In the genomic region with DNA sequence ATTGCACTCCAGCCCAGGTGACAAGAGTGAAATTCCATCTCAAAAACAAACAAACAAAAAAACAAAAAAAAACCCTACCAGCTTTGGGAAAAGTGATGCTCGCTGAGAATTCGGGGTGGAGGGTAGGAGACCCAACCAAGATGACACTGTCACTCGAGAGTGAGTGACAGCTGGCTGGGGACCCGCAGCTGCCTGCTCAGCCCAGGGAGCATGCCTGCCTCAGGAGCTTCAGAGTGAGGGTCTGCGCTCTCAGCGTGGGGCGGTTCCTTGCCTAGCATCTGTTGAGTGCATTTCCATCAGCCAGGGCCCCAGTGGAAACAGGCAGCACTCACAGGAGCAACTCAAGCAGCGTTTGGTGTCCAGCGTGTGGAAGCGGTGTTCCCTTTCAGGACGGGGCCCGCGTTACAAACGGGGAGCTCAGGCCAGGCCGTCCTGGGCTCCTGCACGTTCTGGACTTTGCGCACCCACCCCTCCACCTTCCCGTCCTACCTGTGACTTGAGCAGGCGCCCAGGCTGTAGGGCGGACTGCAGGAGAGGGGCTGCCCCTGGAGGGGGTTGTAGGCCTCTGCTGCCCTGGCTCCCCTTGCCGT, we compare ENCODE assay signal across 12 cellular contexts. TPM values are rescaled to one million over a fixed set of nuclear protein-coding genes. Genes with fewer than 3 reads are reported as not detected.
DNase-seq lines count a peak whose midpoint lies in the region; ATAC-seq, FAIRE-seq and TF ChIP-seq lines count a peak whose summit lies in the region.
"Had no signal": no experiment of that assay in that cellular context is flagged by ENCODE, and none has a peak within 500 bp of the region (broad histone marks: within the 10 kb centered on the region; RNA-seq: fewer than 3 reads in every experiment).

No MANE protein-coding gene starts in this region.

- H3K56ac ChIP-seq in H1 (replicated peaks; ENCODE audit: insufficient read length, low read depth, low read length) = no peak overlapping the region

- H2BK15ac ChIP-seq in H1 (ENCODE audit: low read length) = peak overlapping the region; percentile 83

- no peak overlapping the region; the same call in 1 of the 2 replicates for H2BK12ac ChIP-seq in H1 (ENCODE audit: low read depth, low read length)

- no peak overlapping the region for H3K18ac ChIP-seq in H1 (ENCODE audit: extremely low read depth, low read length)

- intact Hi-C loops in posterior vena cava (cut with DNase I) = no loop called here

- POLR2A ChIA-PET in HEK293 (lab: Yijun Ruan, JAX) (interaction anchor here (1.6 to 1.9 kb wide), 2 partner anchors 12 to 41 kb away, joined by 4 to 6 read pairs; no protein-coding TSS in a partner anchor), H1 (lab: Charles Lee; ENCODE audit: partially characterized antibody) (interaction anchor here (1.1 to 5.2 kb wide), 6 partner anchors 8 to 42 kb away, joined by 3 to 28 read pairs (median 6); no protein-coding TSS in a partner anchor)

- H3K14ac ChIP-seq in H1 (ENCODE audit: insufficient read length) = no peak overlapping the region

- DNase-seq in H1 (ENCODE audit: low read depth in 1 of 2, low spot score in 2 of 2) (no peak), NCI-H1436 (lab: John Stamatoyannopoulos, UW) (no peak), foreskin keratinocyte (no peak), posterior vena cava (ENCODE audit: low spot score) (no peak)
- DNase-seq: CD4-positive, alpha-beta T cell; COR-L47; DND-41; GDM1 had no signal

- no peak overlapping the region for H2AK5ac ChIP-seq in H1 (ENCODE audit: low read depth, low read length)

- no peak overlapping the region for H3K23ac ChIP-seq in H1 (ENCODE audit: insufficient read length)

- no peak for TF ChIP-seq EP300 in H1 (IDR thresholded peaks at IDR 0.05; ENCODE audit: borderline replicate concordance in 1 of 2, low read depth in 2 of 2, low read length in 2 of 2)

- peaks cover 49 to 90% (median 75%) of the 10 kb centered on the region in 10 experiments for H3K4me1 ChIP-seq in BLaER1 treated with 17β-estradiol and CSF1 and Interleukin-3, amounts not matched to agents 10 nM and 100 nM
- H3K4me1 ChIP-seq in HEK293 (ENCODE audit: control insufficient read depth, insufficient read depth, low read length) (no peaks in the 10 kb centered on the region), H1 (replicated peaks in 1 of 4; ENCODE audit: control insufficient read depth in 3 of 4, insufficient read depth in 4 of 4, low read length in 3 of 4) (peaks cover 0 to 23% (median 15%) of the 10 kb centered on the region in 4 experiments; a peak in 6 of 7 replicates), foreskin keratinocyte (peaks cover 11% of the 10 kb centered on the region)

- no peak for FAIRE-seq in H1 (lab: Jason Lieb, UNC)
- FAIRE-seq: GM19239 had no signal

- peaks cover 0 to 12% of the 10 kb centered on the region in 2 experiments; a peak in 1 of 4 replicates for H3K79me2 ChIP-seq in H1 (ENCODE audit: control insufficient read depth in 1 of 2, insufficient read depth in 2 of 2, low read length in 2 of 2)

- no peak overlapping the region for H4K5ac ChIP-seq in H1 (ENCODE audit: insufficient read length, low read depth, low read length)

- H4K20me1 ChIP-seq in BLaER1 treated with 17β-estradiol and CSF1 and Interleukin-3, amounts not matched to agents 10 nM and 100 nM = peaks cover 13 to 29% (median 18%) of the 10 kb centered on the region in 11 experiments; a peak in 21 of 22 replicates
- H4K20me1 ChIP-seq in H1 (replicated peaks in 1 of 2; ENCODE audit: control insufficient read depth in 1 of 2, insufficient read depth in 2 of 2, low read length in 2 of 2) = peaks cover 0 to 5% of the 10 kb centered on the region in 2 experiments

- no peak for ATAC-seq in foreskin keratinocyte

- no peak for TF ChIP-seq CTCF in HEK293 (tag by site-specific recombination; IDR thresholded peaks at IDR 0.05)
- no peak for TF ChIP-seq CTCF in H1 (IDR thresholded peaks at IDR 0.05; ENCODE audit: control extremely low read depth in 1 of 3, insufficient read depth in 1 of 3, low read depth in 1 of 3, low read length in 3 of 3)
- TF ChIP-seq CTCF in foreskin keratinocyte (conservative IDR thresholded peaks at IDR 0.05) = no peak

- no peak overlapping the region for H2BK20ac ChIP-seq in H1 (ENCODE audit: low read length)

- H2AFZ ChIP-seq in H1 (ENCODE audit: low read length) = no peak overlapping the region

- H3K23me2 ChIP-seq in H1 (ENCODE audit: low read depth, low read length) = no peaks in the 10 kb centered on the region; the same call in 1 of the 2 replicates

- no peak overlapping the region for H4K91ac ChIP-seq in H1 (replicated peaks; ENCODE audit: insufficient read length, low read length)

- no peak overlapping the region for H2BK120ac ChIP-seq in H1 (replicated peaks; ENCODE audit: low read depth, low read length)

- peak overlapping the region in 1 of 10 experiments; percentile 55; a peak in 1 of 20 replicates for H3K4me3 ChIP-seq in BLaER1 treated with 17β-estradiol and CSF1 and Interleukin-3, amounts not matched to agents 10 nM and 100 nM
- no peak overlapping the region for H3K4me3 ChIP-seq in HEK293 (ENCODE audit: low read depth, low read length)
- no peak overlapping the region for H3K4me3 ChIP-seq in H1 (ENCODE audit: extremely low read depth in 1 of 4, insufficient read depth in 2 of 4, low read depth in 3 of 4, low read length in 4 of 4)

- no peak overlapping the region for H3K4ac ChIP-seq in H1 (replicated peaks; ENCODE audit: insufficient read length, low read depth, low read length)

- no peak overlapping the region for H4K8ac ChIP-seq in H1 (ENCODE audit: extremely low read depth, insufficient read depth, low read length)

- H3K9ac ChIP-seq in BLaER1 treated with 17β-estradiol and CSF1 and Interleukin-3, amounts not matched to agents 10 nM and 100 nM = peak overlapping the region in 2 of 11 experiments; percentile 72 to 75; a peak in 3 of 22 replicates
- no peak overlapping the region for H3K9ac ChIP-seq in H1 (replicated peaks in 1 of 4; ENCODE audit: extremely low read depth in 1 of 4, low read depth in 3 of 4, low read length in 3 of 4)
- H3K9ac ChIP-seq: KMS-11 had no signal

- WGBS in H1 (ENCODE audit: extremely low coverage in 1 of 2, insufficient coverage in 1 of 2, insufficient read length in 1 of 2, insufficient replicate concordance in 2 of 2, low coverage in 1 of 2, low lambda C conversion rate in 2 of 2, missing lambda C conversion rate in 1 of 2), 2 experiments = 94% methylated on average over 21 of the region's 21 CpGs; no CpG with 5 or more reads in 1 of the 2 experiments

- no peak for TF ChIP-seq RAD21 in H1 (IDR thresholded peaks at IDR 0.05 in 1 of 2, conservative IDR thresholded peaks at IDR 0.05 in 1 of 2; ENCODE audit: low read depth in 2 of 2, low read length in 2 of 2)

- H3K79me1 ChIP-seq in H1 (ENCODE audit: low read depth, low read length) = no peaks in the 10 kb centered on the region; the same call in 1 of the 2 replicates

- CTCF ChIA-PET in HEK293 (lab: Yijun Ruan, JAX) = no interaction called here
- CTCF ChIA-PET in H1 (lab: Charles Lee; ENCODE audit: partially characterized antibody) = interaction anchor here (1.6 to 2.8 kb wide), 2 partner anchors 8 to 9 kb away, joined by 4 to 7 read pairs; no protein-coding TSS in a partner anchor

- peaks cover 0 to 26% (median 7%) of the 10 kb centered on the region in 11 experiments; a peak in 12 of 22 replicates for H3K9me3 ChIP-seq in BLaER1 treated with 17β-estradiol and CSF1 and Interleukin-3, amounts not matched to agents 10 nM and 100 nM (replicated peaks in 1 of 11)
- H3K9me3 ChIP-seq in HEK293 (ENCODE audit: control insufficient read depth, insufficient read depth, low read depth, low read length) (no peaks in the 10 kb centered on the region), H1 (ENCODE audit: insufficient read depth in 2 of 2, low read depth in 1 of 2, low read length in 1 of 2) (no peaks in the 10 kb centered on the region)

- H3K36me3 ChIP-seq in BLaER1 treated with 17β-estradiol and CSF1 and Interleukin-3, amounts not matched to agents 10 nM and 100 nM = peaks cover 25 to 39% (median 29%) of the 10 kb centered on the region in 11 experiments
- H3K36me3 ChIP-seq in HEK293 (ENCODE audit: control insufficient read depth in 2 of 2, insufficient read depth in 1 of 2, low read length in 2 of 2) = peaks cover 7 to 21% of the 10 kb centered on the region in 2 experiments; a peak in 2 of 3 replicates
- peaks cover 8 to 17% (median 10%) of the 10 kb centered on the region in 4 experiments; a peak in 6 of 8 replicates for H3K36me3 ChIP-seq in H1 (ENCODE audit: control insufficient read depth in 2 of 4, insufficient read depth in 4 of 4, low read length in 3 of 4)

- H2BK5ac ChIP-seq in H1 (ENCODE audit: low read depth, low read length) = peak overlapping the region; percentile 68; the same call in 1 of the 2 replicates

- no peak for TF ChIP-seq POLR2A in H1 (IDR thresholded peaks at IDR 0.05; ENCODE audit: control extremely low read depth in 1 of 2, low read depth in 2 of 2, low read length in 2 of 2)

- H3K27ac ChIP-seq in BLaER1 treated with 17β-estradiol and CSF1 and Interleukin-3, amounts not matched to agents 10 nM and 100 nM = peak overlapping the region in 10 of 11 experiments; percentile 61 to 90 (median 84); a peak in 16 of 22 replicates
- H3K27ac ChIP-seq in HEK293 (ENCODE audit: extremely low read depth, low read depth, low read length) (no peak overlapping the region), H1 (ENCODE audit: low read depth, low read length) (no peak overlapping the region), foreskin keratinocyte (no peak overlapping the region)
- H3K27ac ChIP-seq: KMS-11 had no signal

- peak overlapping the region; percentile 63 to 98 (median 95); a peak in 21 of 22 replicates for H3K4me2 ChIP-seq in BLaER1 treated with 17β-estradiol and CSF1 and Interleukin-3, amounts not matched to agents 10 nM and 100 nM
- H3K4me2 ChIP-seq in H1 (ENCODE audit: insufficient read depth in 1 of 2, low read depth in 2 of 2, low read length in 2 of 2) = no peak overlapping the region
- H3K4me2 ChIP-seq: KMS-11 had no signal

- H3K27me3 ChIP-seq in BLaER1 treated with 17β-estradiol and CSF1 and Interleukin-3, amounts not matched to agents 10 nM and 100 nM = no peaks in the 10 kb centered on the region
- no peaks in the 10 kb centered on the region for H3K27me3 ChIP-seq in H1 (replicated peaks in 1 of 4; ENCODE audit: control insufficient read depth in 3 of 4, extremely low read depth in 1 of 4, insufficient read depth in 3 of 4, low read length in 3 of 4)
- H3K27me3 ChIP-seq in foreskin keratinocyte = no peaks in the 10 kb centered on the region

RNA-seq across cellular contexts. Expression of gene CSTB, which starts 5.9 kb away (rescaled TPM):
- 53.8 and 54.5 TPM in 2 replicates for total RNA-seq in H1 (2021; fragmentation: NEBNext Ultra II Directional; extraction: Animal tissue kit (Norgen Biotek cat#: 25700))
- polyA plus RNA-seq in H1 (2011; rRNA removed) = 63.1 and 64.1 TPM in 2 replicates
- 51.1 TPM for polyA plus RNA-seq in H1 (2011; cell fraction: cytosol; rRNA removed)
- polyA plus RNA-seq in H1 (2011; cell fraction: nucleus; rRNA removed) = 43.7 TPM
- 74.6 to 90.9 TPM (median 78.1 TPM) in 4 replicates for polyA plus RNA-seq in H1 (2012, experiment 1 of 2)
- 68.8 TPM for polyA plus RNA-seq in H1 (2012, experiment 2 of 2)
- 121 TPM for polyA plus RNA-seq in H1 (2013, experiment 1 of 2)
- 128 TPM for polyA plus RNA-seq in H1 (2013, experiment 2 of 2)
- polyA minus RNA-seq in H1 (2011; rRNA and poly(A)+ RNA removed) = 31.5 and 33.0 TPM in 2 replicates
- 17.4 TPM for polyA minus RNA-seq in H1 (2011; cell fraction: cytosol; rRNA and poly(A)+ RNA removed)
- 15.0 TPM for polyA minus RNA-seq in H1 (2011; cell fraction: nucleus; rRNA and poly(A)+ RNA removed)
- total RNA-seq in foreskin keratinocyte = 49.5 and 63.0 TPM in 2 replicates
- 123 and 183 TPM in 2 replicates for polyA plus RNA-seq in foreskin keratinocyte
- 10 to 100 TPM; 29.0 to 48.6 TPM for total RNA-seq in posterior vena cava

RNA-seq across cellular contexts. Expression of gene RRP1, which starts 19.2 kb away (rescaled TPM):
- 54.3 and 55.2 TPM in 2 replicates for total RNA-seq in H1 (2021; fragmentation: NEBNext Ultra II Directional; extraction: Animal tissue kit (Norgen Biotek cat#: 25700))
- polyA plus RNA-seq in H1 (2011; rRNA removed) (11.6 and 22.8 TPM in 2 replicates), foreskin keratinocyte (31.8 and 37.0 TPM in 2 replicates)
- 30.9 TPM for polyA plus RNA-seq in H1 (2011; cell fraction: cytosol; rRNA removed)
- 73.1 TPM for polyA plus RNA-seq in H1 (2011; cell fraction: nucleus; rRNA removed)
- 44.1 to 55.7 TPM (median 49.9 TPM) in 4 replicates for polyA plus RNA-seq in H1 (2012, experiment 1 of 2)
- 36.7 TPM for polyA plus RNA-seq in H1 (2012, experiment 2 of 2)
- polyA plus RNA-seq in H1 (2013, experiment 1 of 2) = 34.0 TPM
- polyA plus RNA-seq in H1 (2013, experiment 2 of 2) = 32.3 TPM
- polyA minus RNA-seq in H1 (2011; rRNA and poly(A)+ RNA removed) = 23.5 and 28.3 TPM in 2 replicates
- polyA minus RNA-seq in H1 (2011; cell fraction: cytosol; rRNA and poly(A)+ RNA removed) = 18.1 TPM
- 53.8 TPM for polyA minus RNA-seq in H1 (2011; cell fraction: nucleus; rRNA and poly(A)+ RNA removed)
- total RNA-seq in foreskin keratinocyte (26.5 and 28.0 TPM in 2 replicates), posterior vena cava (10 to 100 TPM; 10.7 to 14.3 TPM)

RNA-seq across cellular contexts. Expression of gene PDXK, which starts 51.2 kb away (rescaled TPM):
- 112 and 116 TPM in 2 replicates for total RNA-seq in H1 (2021; fragmentation: NEBNext Ultra II Directional; extraction: Animal tissue kit (Norgen Biotek cat#: 25700))
- polyA plus RNA-seq in H1 (2011; rRNA removed) = 78.0 and 98.0 TPM in 2 replicates
- 101 TPM for polyA plus RNA-seq in H1 (2011; cell fraction: cytosol; rRNA removed)
- polyA plus RNA-seq in H1 (2011; cell fraction: nucleus; rRNA removed) = 89.3 TPM
- polyA plus RNA-seq in H1 (2012, experiment 1 of 2) = 67.6 to 101 TPM (median 96.1 TPM) in 4 replicates
- 57.4 TPM for polyA plus RNA-seq in H1 (2012, experiment 2 of 2)
- 51.4 TPM for polyA plus RNA-seq in H1 (2013, experiment 1 of 2)
- 46.9 TPM for polyA plus RNA-seq in H1 (2013, experiment 2 of 2)
- polyA minus RNA-seq in H1 (2011; rRNA and poly(A)+ RNA removed) = 109 and 120 TPM in 2 replicates
- polyA minus RNA-seq in H1 (2011; cell fraction: cytosol; rRNA and poly(A)+ RNA removed) = 67.0 TPM
- 33.6 TPM for polyA minus RNA-seq in H1 (2011; cell fraction: nucleus; rRNA and poly(A)+ RNA removed)
- total RNA-seq in foreskin keratinocyte = 150 and 176 TPM in 2 replicates
- polyA plus RNA-seq in foreskin keratinocyte = 176 and 205 TPM in 2 replicates
- 100 to 1,000 TPM in 1 of 2 donors, 10 to 100 TPM in 1; 74.7 to 109 TPM for total RNA-seq in posterior vena cava

Comparison
In these comparisons a context has a peak if more than half of its experiments do, and no peak if none do; other contexts are left out.
1. H3K27ac ChIP-seq: peak in BLaER1 treated with 17β-estradiol and CSF1 and Interleukin-3, amounts not matched to agents 10 nM and 100 nM (10 of 11); none in HEK293 (single experiment), H1 (single experiment) and foreskin keratinocyte (single experiment).
2. H3K4me2 ChIP-seq: peak in BLaER1 treated with 17β-estradiol and CSF1 and Interleukin-3, amounts not matched to agents 10 nM and 100 nM (11 of 11); none in H1 (0 of 2).